ENCODE assay signal across 8 cellular contexts in the genomic region with DNA sequence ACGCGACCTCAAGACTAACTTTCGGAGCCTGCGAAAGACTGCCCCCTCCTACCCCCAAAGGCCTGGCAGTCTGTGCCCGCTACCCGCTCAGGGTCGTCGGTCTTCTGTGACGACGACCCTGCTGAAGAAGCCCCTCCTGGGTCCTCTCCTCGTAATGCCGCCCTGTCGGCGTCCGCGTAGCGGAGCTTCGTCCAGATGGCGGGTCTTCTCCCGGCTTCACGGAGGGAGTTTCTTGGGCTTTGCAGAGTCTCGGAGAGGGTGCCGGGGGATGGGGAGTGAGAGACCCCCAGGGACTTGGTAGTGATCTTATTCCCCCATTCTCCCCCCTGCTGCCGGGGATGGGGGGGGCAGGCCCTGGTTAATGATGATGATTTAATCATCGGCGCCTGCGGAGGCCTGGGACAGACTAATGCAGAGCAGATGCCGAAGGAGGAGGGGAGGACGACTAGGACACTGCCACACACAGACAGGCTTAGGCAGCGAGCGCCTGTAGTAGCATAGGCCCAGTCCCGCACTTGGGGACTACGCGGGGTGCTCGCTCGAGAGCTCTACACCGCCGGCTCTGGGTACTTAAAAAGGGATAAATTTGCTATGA. TPM values are rescaled to one million over a fixed set of nuclear protein-coding genes. Genes with fewer than 3 reads are reported as not detected.
DNase-seq lines count a peak whose midpoint lies in the region; ATAC-seq and TF ChIP-seq lines count a peak whose summit lies in the region.

No MANE protein-coding gene starts in this region.

- ATAC-seq in GM21515 (IDR thresholded peaks at IDR 0.05; ENCODE audit: unreplicated experiment), result peak; percentile 12
- ATAC-seq in activated T-helper 17 cell treated with anti-CD3 and anti-CD28 coated beads, Interleukin-2, amount 50 U/mL, for 72 hours (replicated peaks), result peak; percentile 5
- no peak for ATAC-seq in gastroesophageal sphincter
- ATAC-seq in GM18502 (IDR thresholded peaks at IDR 0.05; ENCODE audit: poor library complexity, unreplicated experiment), result no peak
- no peak for ATAC-seq in omental fat pad (ENCODE audit: low FRiP score)

- peaks cover 43% of the 10 kb centered on the region for H3K36me3 Mint-ChIP-seq in Caco-2 (ENCODE audit: insufficient read depth, unreplicated experiment)
- peaks cover 40% of the 10 kb centered on the region for H3K36me3 Mint-ChIP-seq in activated T-helper 17 cell treated with anti-CD3 and anti-CD28 coated beads, Interleukin-2, amount 50 U/mL, for 72 hours (ENCODE audit: low read depth)

- POLR2A ChIA-PET in Caco-2 (lab: Charles Lee), result interaction anchor here (0.6 to 1.5 kb wide), 2 partner anchors 22 kb away, joined by 5 to 7 read pairs; a partner anchor contains a TSS

- peak overlapping the region; percentile 99 for H3K27ac Mint-ChIP-seq in Caco-2 (ENCODE audit: unreplicated experiment)
- peak overlapping the region; percentile 99 for H3K27ac Mint-ChIP-seq in activated T-helper 17 cell treated with anti-CD3 and anti-CD28 coated beads, Interleukin-2, amount 50 U/mL, for 72 hours

- peak overlapping the region; percentile 96 to 99 (median 96) for H3K27ac ChIP-seq in gastroesophageal sphincter

- 0 out of 2 replicates have a peak, but pooled peaks cover 2% of the 10 kb centered on the region for H3K36me3 ChIP-seq in Caco-2 (ENCODE audit: control insufficient read depth, insufficient read depth, low read length)
- peaks cover 0 to 22% of the 10 kb centered on the region in 2 donors for H3K36me3 ChIP-seq in gastroesophageal sphincter

- no peaks in the 10 kb centered on the region for H3K27me3 ChIP-seq in Caco-2 (replicated peaks; ENCODE audit: control insufficient read depth, insufficient read depth, low read length)
- H3K27me3 ChIP-seq in gastroesophageal sphincter, result peaks cover 76% of the 10 kb centered on the region

- H3K9me3 ChIP-seq in Caco-2 (no peaks in the 10 kb centered on the region), gastroesophageal sphincter (no peaks in the 10 kb centered on the region)

- peak overlapping the region; percentile 91 for H3K4me3 Mint-ChIP-seq in Caco-2 (ENCODE audit: unreplicated experiment)
- H3K4me3 Mint-ChIP-seq in activated T-helper 17 cell treated with anti-CD3 and anti-CD28 coated beads, Interleukin-2, amount 50 U/mL, for 72 hours, result peak overlapping the region; percentile 94

- H3K4me3 ChIP-seq in Caco-2 (ENCODE audit: low read depth, low read length) (peak overlapping the region; percentile 68), gastroesophageal sphincter (peak overlapping the region; percentile 86 to 92)

- 17 to 34% methylated on average over 2 to 6 of the region's 38 CpGs for WGBS in gastroesophageal sphincter (ENCODE audit: low coverage in 1 of 2), 2 donors

- no peak for TF ChIP-seq EP300 in gastroesophageal sphincter (IDR thresholded peaks at IDR 0.05)

- H3K4me1 ChIP-seq in Caco-2, result peaks cover 26% of the 10 kb centered on the region
- peaks cover 0 to 50% (median 18%) of the 10 kb centered on the region in 3 donors for H3K4me1 ChIP-seq in gastroesophageal sphincter

- H3K9me3 Mint-ChIP-seq in Caco-2 (ENCODE audit: unreplicated experiment), result no peaks in the 10 kb centered on the region
- no peaks in the 10 kb centered on the region for H3K9me3 Mint-ChIP-seq in activated T-helper 17 cell treated with anti-CD3 and anti-CD28 coated beads, Interleukin-2, amount 50 U/mL, for 72 hours

- intact Hi-C loops in Caco-2 (cut with micrococcal nuclease; ENCODE audit: unreplicated experiment), result loop anchor here (1.0 to 2.0 kb wide), 6 partner anchors 21 to 79 kb away; a partner anchor contains a TSS
- intact Hi-C loops in posterior vena cava (cut with DNase I), result no loop called here

- DNase-seq in Caco-2 (peak; percentile 49 to 58), LoVo (ENCODE audit: low spot score) (peak; percentile 43), posterior vena cava (ENCODE audit: low spot score) (peak; percentile 83), omental fat pad (ENCODE audit: low spot score) (no peak)

- peaks cover 28% of the 10 kb centered on the region for H3K4me1 Mint-ChIP-seq in Caco-2 (ENCODE audit: low read depth, unreplicated experiment)
- peaks cover 28% of the 10 kb centered on the region for H3K4me1 Mint-ChIP-seq in activated T-helper 17 cell treated with anti-CD3 and anti-CD28 coated beads, Interleukin-2, amount 50 U/mL, for 72 hours

- no peaks in the 10 kb centered on the region for H3K27me3 Mint-ChIP-seq in Caco-2 (ENCODE audit: insufficient read depth, unreplicated experiment)
- peaks cover 11% of the 10 kb centered on the region for H3K27me3 Mint-ChIP-seq in activated T-helper 17 cell treated with anti-CD3 and anti-CD28 coated beads, Interleukin-2, amount 50 U/mL, for 72 hours

- no peak for TF ChIP-seq POLR2A in gastroesophageal sphincter (IDR thresholded peaks at IDR 0.05)

- no TSS peak for BruUV-seq in Caco-2 (replicated peaks; lab: Mats Ljungman, UMichigan)

- CTCF ChIA-PET in Caco-2 (lab: Charles Lee), result no interaction called here

- TF ChIP-seq CTCF in Caco-2 (IDR thresholded peaks at IDR 0.05; ENCODE audit: insufficient read depth in 1 of 2, low read depth in 1 of 2, low read length in 1 of 2, severe bottlenecking in 1 of 2, unreplicated experiment in 1 of 2), result no peak
- no peak for TF ChIP-seq CTCF in gastroesophageal sphincter (IDR thresholded peaks at IDR 0.05)
- no peak for TF ChIP-seq CTCF in omental fat pad (IDR thresholded peaks at IDR 0.05)

RNA-seq across cellular contexts. Expression of a gene that starts 0.5 kb away (rescaled TPM):
- total RNA-seq in Caco-2 (2022), result 27.0 and 29.7 TPM in 2 replicates
- 10 to 100 TPM; 22.0 to 32.8 TPM for total RNA-seq in activated T-helper 17 cell treated with anti-CD3 and anti-CD28 coated beads, Interleukin-2, amount 50 U/mL, for 72 hours
- total RNA-seq in gastroesophageal sphincter, result 10 to 100 TPM in 3 of 4 donors, 1 to 10 TPM in 1; 9.6 to 24.0 (median 18.2) TPM
- total RNA-seq in posterior vena cava, result 10 to 100 TPM; 21.6 to 23.6 TPM
- total RNA-seq in omental fat pad, result 10 to 100 TPM; 11.6 to 20.2 (median 16.8) TPM

RNA-seq across cellular contexts. Expression of a gene that starts 6.2 kb away (rescaled TPM):
- total RNA-seq in Caco-2 (2022), result 0.68 and 0.72 TPM in 2 replicates
- 1 to 10 TPM in 1 of 2 donors, under 1 TPM in 1; 0.39 to 1.4 TPM for total RNA-seq in activated T-helper 17 cell treated with anti-CD3 and anti-CD28 coated beads, Interleukin-2, amount 50 U/mL, for 72 hours
- under 1 TPM in 2 of 4 donors, not detected in 2; 0.27 to 0.94 TPM for total RNA-seq in gastroesophageal sphincter
- not detected for total RNA-seq in posterior vena cava
- not detected for total RNA-seq in omental fat pad

RNA-seq across cellular contexts. Expression of a gene that starts 8.6 kb away (rescaled TPM):
- total RNA-seq in Caco-2 (2022), result 11.1 and 11.4 TPM in 2 replicates
- 1 to 10 TPM in 1 of 2 donors, under 1 TPM in 1; 0.39 to 1.3 TPM for total RNA-seq in activated T-helper 17 cell treated with anti-CD3 and anti-CD28 coated beads, Interleukin-2, amount 50 U/mL, for 72 hours
- under 1 TPM in 2 of 4 donors, not detected in 2; 0.40 to 0.58 TPM for total RNA-seq in gastroesophageal sphincter
- 1 to 10 TPM in 1 of 2 donors, not detected in 1; 1.5 TPM for total RNA-seq in posterior vena cava
- 1 to 10 TPM in 3 of 4 donors, under 1 TPM in 1; 0.79 to 5.6 (median 1.3) TPM for total RNA-seq in omental fat pad

RNA-seq across cellular contexts. Expression of a gene that starts 18.0 kb away (rescaled TPM):
- total RNA-seq in Caco-2 (2022) (0.50 and 1.4 TPM in 2 replicates), gastroesophageal sphincter (not detected), posterior vena cava (not detected), omental fat pad (not detected)
- under 1 TPM; 0.74 to 0.76 TPM for total RNA-seq in activated T-helper 17 cell treated with anti-CD3 and anti-CD28 coated beads, Interleukin-2, amount 50 U/mL, for 72 hours

RNA-seq across cellular contexts. Expression of a gene that starts 21.5 kb away (rescaled TPM):
- 154 and 156 TPM in 2 replicates for total RNA-seq in Caco-2 (2022)
- total RNA-seq in activated T-helper 17 cell treated with anti-CD3 and anti-CD28 coated beads, Interleukin-2, amount 50 U/mL, for 72 hours, result 100 to 1,000 TPM in 1 of 2 donors, 10 to 100 TPM in 1; 72.2 to 116 TPM
- 10 to 100 TPM; 62.7 to 92.1 (median 86.2) TPM for total RNA-seq in gastroesophageal sphincter
- 10 to 100 TPM; 64.4 to 67.0 TPM for total RNA-seq in posterior vena cava
- total RNA-seq in omental fat pad, result 100 to 1,000 TPM; 120 to 157 (median 146) TPM

Comparison
In these comparisons a context has a peak if more than half of its experiments do, and no peak if none do; other contexts are left out.
1. ATAC-seq: peak in GM21515 (single experiment) and activated T-helper 17 cell treated with anti-CD3 and anti-CD28 coated beads, Interleukin-2, amount 50 U/mL, for 72 hours (single experiment); none in gastroesophageal sphincter (single experiment), GM18502 (single experiment) and omental fat pad (single experiment).